ENCODE assay signal across 11 cellular contexts in genomic region chr1:220770245-220770913, GRCh38. TPM values are rescaled to one million over a fixed set of nuclear protein-coding genes. Genes with fewer than 3 reads are reported as not detected.
DNase-seq lines count a peak whose midpoint lies in the region; ATAC-seq and TF ChIP-seq lines count a peak whose summit lies in the region.
"Had no signal": no experiment of that assay in that cellular context is flagged by ENCODE, and none has a peak within 500 bp of the region (broad histone marks: within the 10 kb centered on the region; RNA-seq: fewer than 3 reads in every experiment).

No MANE protein-coding gene starts in this region.

- H3K4me1 Mint-ChIP-seq in naive thymus-derived CD4-positive, alpha-beta T cell, result no peaks in the 10 kb centered on the region
- H3K4me1 Mint-ChIP-seq in activated T-helper 1 cell treated with anti-CD3 and anti-CD28 coated beads, Interleukin-12 subunit alpha, Interleukin-12 subunit beta, Interleukin-2, Interleukin-4 antibody, amounts not matched to agents 30 ng/mL and 10 ng/mL and 1 ng/mL, durations not matched to agents 14 hours and 24 hours and 36 hours (ENCODE audit: low read depth), result no peaks in the 10 kb centered on the region
- no peaks in the 10 kb centered on the region for H3K4me1 Mint-ChIP-seq in progenitor cell of endocrine pancreas (ENCODE audit: low read depth)

- intact Hi-C loops in naive thymus-derived CD4-positive, alpha-beta T cell (cut with micrococcal nuclease), result no loop called here
- intact Hi-C loops in activated T-helper 1 cell treated with anti-CD3 and anti-CD28 coated beads, Interleukin-12 subunit alpha, Interleukin-12 subunit beta, Interleukin-2, Interleukin-4 antibody, amounts not matched to agents 30 ng/mL and 10 ng/mL and 1 ng/mL, durations not matched to agents 14 hours and 24 hours and 36 hours (cut with micrococcal nuclease), result no loop called here

- no peaks in the 10 kb centered on the region for H3K36me3 Mint-ChIP-seq in naive thymus-derived CD4-positive, alpha-beta T cell
- no peaks in the 10 kb centered on the region for H3K36me3 Mint-ChIP-seq in activated T-helper 1 cell treated with anti-CD3 and anti-CD28 coated beads, Interleukin-12 subunit alpha, Interleukin-12 subunit beta, Interleukin-2, Interleukin-4 antibody, amounts not matched to agents 30 ng/mL and 10 ng/mL and 1 ng/mL, durations not matched to agents 14 hours and 24 hours and 36 hours (ENCODE audit: low read depth)
- H3K36me3 Mint-ChIP-seq in progenitor cell of endocrine pancreas (ENCODE audit: insufficient read depth), result peaks cover 5% of the 10 kb centered on the region

- H3K4me3 ChIP-seq in naive thymus-derived CD4-positive, alpha-beta T cell (ENCODE audit: low read length), result no peak overlapping the region
- H3K4me3 ChIP-seq: HAP-1 had no signal

- H3K36me3 ChIP-seq in naive thymus-derived CD4-positive, alpha-beta T cell (ENCODE audit: control insufficient read depth in 2 of 3, insufficient read depth in 3 of 3, low read length in 3 of 3), result no peaks in the 10 kb centered on the region
- H3K36me3 ChIP-seq: HAP-1, neutrophil had no signal

- H3K9me3 Mint-ChIP-seq in naive thymus-derived CD4-positive, alpha-beta T cell, result no peaks in the 10 kb centered on the region
- no peaks in the 10 kb centered on the region for H3K9me3 Mint-ChIP-seq in activated T-helper 1 cell treated with anti-CD3 and anti-CD28 coated beads, Interleukin-12 subunit alpha, Interleukin-12 subunit beta, Interleukin-2, Interleukin-4 antibody, amounts not matched to agents 30 ng/mL and 10 ng/mL and 1 ng/mL, durations not matched to agents 14 hours and 24 hours and 36 hours
- no peaks in the 10 kb centered on the region for H3K9me3 Mint-ChIP-seq in progenitor cell of endocrine pancreas (ENCODE audit: low read depth)

- H3K27ac ChIP-seq in naive thymus-derived CD4-positive, alpha-beta T cell (ENCODE audit: low read depth, low read length), result no peak overlapping the region
- H3K27ac ChIP-seq: neutrophil had no signal

- H3K4me3 Mint-ChIP-seq in naive thymus-derived CD4-positive, alpha-beta T cell, result no peak overlapping the region
- H3K4me3 Mint-ChIP-seq in activated T-helper 1 cell treated with anti-CD3 and anti-CD28 coated beads, Interleukin-12 subunit alpha, Interleukin-12 subunit beta, Interleukin-2, Interleukin-4 antibody, amounts not matched to agents 30 ng/mL and 10 ng/mL and 1 ng/mL, durations not matched to agents 14 hours and 24 hours and 36 hours, result no peak overlapping the region
- no peak overlapping the region for H3K4me3 Mint-ChIP-seq in progenitor cell of endocrine pancreas (ENCODE audit: low read depth)

- H3K27me3 ChIP-seq in naive thymus-derived CD4-positive, alpha-beta T cell (ENCODE audit: control insufficient read depth in 2 of 2, insufficient read depth in 2 of 2, low read length in 2 of 2), result no peaks in the 10 kb centered on the region
- H3K27me3 ChIP-seq: neutrophil had no signal

- CTCF ChIA-PET in naive thymus-derived CD4-positive, alpha-beta T cell (lab: Charles Lee), result no interaction called here

- H3K4me1 ChIP-seq in naive thymus-derived CD4-positive, alpha-beta T cell (ENCODE audit: control insufficient read depth in 2 of 2, insufficient read depth in 2 of 2, low read length in 2 of 2), result no peaks in the 10 kb centered on the region
- H3K4me1 ChIP-seq: HAP-1 had no signal

- POLR2A ChIA-PET in naive thymus-derived CD4-positive, alpha-beta T cell (lab: Charles Lee), result no interaction called here

- H3K9me3 ChIP-seq in naive thymus-derived CD4-positive, alpha-beta T cell (ENCODE audit: control insufficient read depth in 2 of 3, low read length in 3 of 3), result no peaks in the 10 kb centered on the region
- H3K9me3 ChIP-seq: HAP-1, neutrophil had no signal

- TF ChIP-seq CTCF in progenitor cell of endocrine pancreas (IDR thresholded peaks at IDR 0.05; ENCODE audit: unreplicated experiment), result no peak

- H3K27ac Mint-ChIP-seq in naive thymus-derived CD4-positive, alpha-beta T cell, result no peak overlapping the region
- H3K27ac Mint-ChIP-seq in activated T-helper 1 cell treated with anti-CD3 and anti-CD28 coated beads, Interleukin-12 subunit alpha, Interleukin-12 subunit beta, Interleukin-2, Interleukin-4 antibody, amounts not matched to agents 30 ng/mL and 10 ng/mL and 1 ng/mL, durations not matched to agents 14 hours and 24 hours and 36 hours, result no peak overlapping the region
- H3K27ac Mint-ChIP-seq in progenitor cell of endocrine pancreas, result no peak overlapping the region

- no peak for DNase-seq in naive thymus-derived CD4-positive, alpha-beta T cell
- DNase-seq in SHP77 treated with DMSO at 0.1 percent for 48 hours (lab: John Stamatoyannopoulos, UW) (no peak), progenitor cell of endocrine pancreas (ENCODE audit: low spot score, unreplicated experiment) (no peak), NCI-H1930 (lab: John Stamatoyannopoulos, UW) (no peak)
- DNase-seq in activated T-helper 1 cell treated with anti-CD3 and anti-CD28 coated beads, Interleukin-12 subunit alpha, Interleukin-12 subunit beta, Interleukin-2, Interleukin-4 antibody, amounts not matched to agents 30 ng/mL and 10 ng/mL and 1 ng/mL, durations not matched to agents 14 hours and 24 hours and 36 hours (ENCODE audit: low spot score), result no peak
- DNase-seq: stimulated activated CD4-positive, alpha-beta T cell treated with anti-CD3 and anti-CD28 coated beads, Interleukin-2, amount 100 ng/mL, for 48 hours had no signal

- ATAC-seq in GM18868 (IDR thresholded peaks at IDR 0.05; ENCODE audit: unreplicated experiment) (peak; percentile 65), GM21717 (IDR thresholded peaks at IDR 0.05; ENCODE audit: unreplicated experiment) (peak; percentile 64), HG03342 (IDR thresholded peaks at IDR 0.05; ENCODE audit: unreplicated experiment) (peak; percentile 61)
- peak; percentile 26 for ATAC-seq in naive thymus-derived CD4-positive, alpha-beta T cell

- peaks cover 5 to 17% (median 7%) of the 10 kb centered on the region in 5 donors for H3K27me3 Mint-ChIP-seq in naive thymus-derived CD4-positive, alpha-beta T cell
- H3K27me3 Mint-ChIP-seq in activated T-helper 1 cell treated with anti-CD3 and anti-CD28 coated beads, Interleukin-12 subunit alpha, Interleukin-12 subunit beta, Interleukin-2, Interleukin-4 antibody, amounts not matched to agents 30 ng/mL and 10 ng/mL and 1 ng/mL, durations not matched to agents 14 hours and 24 hours and 36 hours (ENCODE audit: insufficient read depth), result peaks cover 4% of the 10 kb centered on the region
- no peaks in the 10 kb centered on the region for H3K27me3 Mint-ChIP-seq in progenitor cell of endocrine pancreas

RNA-seq across cellular contexts. Expression of gene MTARC1, which starts 16.3 kb away (rescaled TPM):
- total RNA-seq in naive thymus-derived CD4-positive, alpha-beta T cell, result 10 to 100 TPM in 1 of 5 experiments, 1 to 10 TPM in 1, not detected in 3; 1.1 to 14.5 TPM
- not detected for polyA plus RNA-seq in naive thymus-derived CD4-positive, alpha-beta T cell
- total RNA-seq in activated T-helper 1 cell treated with anti-CD3 and anti-CD28 coated beads, Interleukin-12 subunit alpha, Interleukin-12 subunit beta, Interleukin-2, Interleukin-4 antibody, amounts not matched to agents 30 ng/mL and 10 ng/mL and 1 ng/mL, durations not matched to agents 14 hours and 24 hours and 36 hours, result not detected in 2 replicates
- 37.1 and 40.5 TPM in 2 replicates for total RNA-seq in progenitor cell of endocrine pancreas

RNA-seq across cellular contexts. Expression of gene MTARC2, which starts 22.3 kb away (rescaled TPM):
- total RNA-seq in naive thymus-derived CD4-positive, alpha-beta T cell, result 1 to 10 TPM in 1 of 5 experiments, not detected in 4; 1.1 TPM
- polyA plus RNA-seq in naive thymus-derived CD4-positive, alpha-beta T cell, result not detected
- not detected in 2 replicates for total RNA-seq in activated T-helper 1 cell treated with anti-CD3 and anti-CD28 coated beads, Interleukin-12 subunit alpha, Interleukin-12 subunit beta, Interleukin-2, Interleukin-4 antibody, amounts not matched to agents 30 ng/mL and 10 ng/mL and 1 ng/mL, durations not matched to agents 14 hours and 24 hours and 36 hours
- total RNA-seq in progenitor cell of endocrine pancreas, result 14.3 and 18.3 TPM in 2 replicates
